8 cellular contexts compared by ENCODE assay signal in genomic region chr10:115093776-115094361, GRCh38. TPM values are rescaled to one million over a fixed set of nuclear protein-coding genes. Genes with fewer than 3 reads are reported as not detected.
DNase-seq lines count a peak whose midpoint lies in the region; ATAC-seq and TF ChIP-seq lines count a peak whose summit lies in the region.

No MANE protein-coding gene starts in this region.

- peak; percentile 47 for ATAC-seq in GM21381 (IDR thresholded peaks at IDR 0.05; ENCODE audit: unreplicated experiment)
- peak; percentile 32 for ATAC-seq in HG03565 (IDR thresholded peaks at IDR 0.05; ENCODE audit: unreplicated experiment)

- H3K27me3 Mint-ChIP-seq in activated T-helper 2 cell treated with anti-CD3 and anti-CD28 coated beads, Interferon-gamma antibody, Interleukin-2, Interleukin-4, amounts not matched to agents 10 μg/mL and 5 μg/mL and 100 μg/mL, durations not matched to agents 14 hours and 24 hours and 36 hours (ENCODE audit: low read depth), result peaks cover 53% of the 10 kb centered on the region

- intact Hi-C loops in activated T-helper 2 cell treated with anti-CD3 and anti-CD28 coated beads, Interferon-gamma antibody, Interleukin-2, Interleukin-4, amounts not matched to agents 10 μg/mL and 5 μg/mL and 100 μg/mL, durations not matched to agents 14 hours and 24 hours and 36 hours (cut with micrococcal nuclease), result loop anchor here (1.0 kb wide), 1 partner anchor 217 kb away; no protein-coding TSS in a partner anchor

- no peaks in the 10 kb centered on the region for H3K9me3 Mint-ChIP-seq in activated T-helper 2 cell treated with anti-CD3 and anti-CD28 coated beads, Interferon-gamma antibody, Interleukin-2, Interleukin-4, amounts not matched to agents 10 μg/mL and 5 μg/mL and 100 μg/mL, durations not matched to agents 14 hours and 24 hours and 36 hours

- TF ChIP-seq CTCF in GM12864 (IDR thresholded peaks at IDR 0.05; ENCODE audit: low read depth, low read length, missing control alignments), result peak; percentile 25

- peak overlapping the region; percentile 65 for H3K4me3 ChIP-seq in GM12864 (ENCODE audit: low read depth, low read length)
- peak overlapping the region; percentile 75 for H3K4me3 ChIP-seq in iPS-11a (ENCODE audit: low read depth, low read length)

- DNase-seq in GM12864 (ENCODE audit: low read depth) (no peak), RKO (ENCODE audit: low spot score) (no peak), Kasumi-1 (lab: John Stamatoyannopoulos, UW) (no peak)
- no peak for DNase-seq in activated T-helper 2 cell treated with anti-CD3 and anti-CD28 coated beads, Interferon-gamma antibody, Interleukin-2, Interleukin-4, amounts not matched to agents 10 μg/mL and 5 μg/mL and 100 μg/mL, durations not matched to agents 14 hours and 24 hours and 36 hours (ENCODE audit: low spot score)
- DNase-seq in stimulated activated CD8-positive, alpha-beta memory T cell treated with anti-CD3 and anti-CD28 coated beads, Interleukin-4, amount 100 ng/mL, for 48 hours, result peak; percentile 31

- peak overlapping the region; percentile 70 for H3K4me3 Mint-ChIP-seq in activated T-helper 2 cell treated with anti-CD3 and anti-CD28 coated beads, Interferon-gamma antibody, Interleukin-2, Interleukin-4, amounts not matched to agents 10 μg/mL and 5 μg/mL and 100 μg/mL, durations not matched to agents 14 hours and 24 hours and 36 hours (ENCODE audit: low read depth)

- peaks cover 9% of the 10 kb centered on the region for H3K4me1 Mint-ChIP-seq in activated T-helper 2 cell treated with anti-CD3 and anti-CD28 coated beads, Interferon-gamma antibody, Interleukin-2, Interleukin-4, amounts not matched to agents 10 μg/mL and 5 μg/mL and 100 μg/mL, durations not matched to agents 14 hours and 24 hours and 36 hours (ENCODE audit: low read depth)

- no peaks in the 10 kb centered on the region for H3K36me3 Mint-ChIP-seq in activated T-helper 2 cell treated with anti-CD3 and anti-CD28 coated beads, Interferon-gamma antibody, Interleukin-2, Interleukin-4, amounts not matched to agents 10 μg/mL and 5 μg/mL and 100 μg/mL, durations not matched to agents 14 hours and 24 hours and 36 hours (ENCODE audit: low read depth)

- no peak overlapping the region for H3K27ac Mint-ChIP-seq in activated T-helper 2 cell treated with anti-CD3 and anti-CD28 coated beads, Interferon-gamma antibody, Interleukin-2, Interleukin-4, amounts not matched to agents 10 μg/mL and 5 μg/mL and 100 μg/mL, durations not matched to agents 14 hours and 24 hours and 36 hours

RNA-seq across cellular contexts. Expression of gene ATRNL1, which starts 0.7 kb away (rescaled TPM):
- total RNA-seq in activated T-helper 2 cell treated with anti-CD3 and anti-CD28 coated beads, Interferon-gamma antibody, Interleukin-2, Interleukin-4, amounts not matched to agents 10 μg/mL and 5 μg/mL and 100 μg/mL, durations not matched to agents 14 hours and 24 hours and 36 hours, result 0.50 and 0.87 TPM in 2 replicates
